18 cellular contexts compared by ENCODE assay signal in genomic region chr2:233105156-233105895, GRCh38. TPM values are rescaled to one million over a fixed set of nuclear protein-coding genes. Genes with fewer than 3 reads are reported as not detected.
A peak's percentile ranks its signal among the peaks of the same experiment; 100 is the strongest.
DNase-seq lines count a peak whose midpoint lies in the region; ATAC-seq, FAIRE-seq and TF ChIP-seq lines count a peak whose summit lies in the region.
"Had no signal": no experiment of that assay in that cellular context is flagged by ENCODE, and none has a peak within 500 bp of the region (broad histone marks: within the 10 kb centered on the region; RNA-seq: fewer than 3 reads in every experiment).

No MANE protein-coding gene starts in this region.

- H3K4me3 ChIP-seq in GM12878 = no peak overlapping the region
- no peak overlapping the region for H3K4me3 ChIP-seq in brain microvascular endothelial cell (ENCODE audit: low read depth, low read length)
- H3K4me3 ChIP-seq: BLaER1 had no signal

- ATAC-seq in GM12878 (no peak), naive B cell (ENCODE audit: low read depth in 2 of 2) (no peak), HG03521 (IDR thresholded peaks at IDR 0.05; ENCODE audit: unreplicated experiment) (no peak)
- ATAC-seq in stimulated activated memory B cell treated with anti-CD40 and anti-IgM and Interleukin-4, amounts not matched to agents 10 μg/mL and 1 μg/mL and 100 μg/mL, for 72 hours = no peak

- POLR2A ChIA-PET in GM12878 (lab: Charles Lee) = interaction anchor here (6.6 kb wide), 1 partner anchor 43 kb away, joined by 70 read pairs; the partner anchor contains the start of gene INPP5D

- H3K4me1 ChIP-seq in GM12878 (ENCODE audit: control insufficient read depth, insufficient read depth, low read length) = peaks cover 50% of the 10 kb centered on the region

- H2AFZ ChIP-seq in GM12878 (ENCODE audit: control insufficient read depth, low read depth, low read length) = no peak overlapping the region

- no TSS peak for BruUV-seq in GM12878 (replicated peaks; lab: Mats Ljungman, UMichigan)

- peaks cover 32% of the 10 kb centered on the region for H3K36me3 Mint-ChIP-seq in activated T-cell treated with anti-CD3 and anti-CD28 coated beads, Interleukin-2, amount 50 U/mL, for 24 hours (ENCODE audit: low read depth)
- H3K36me3 Mint-ChIP-seq in naive B cell = peaks cover 8 to 22% of the 10 kb centered on the region in 2 donors
- peaks cover 54% of the 10 kb centered on the region for H3K36me3 Mint-ChIP-seq in stimulated activated memory B cell treated with anti-CD40 and anti-IgM and Interleukin-4, amounts not matched to agents 10 μg/mL and 1 μg/mL and 100 μg/mL, for 72 hours

- no peaks in the 10 kb centered on the region for H3K9me3 Mint-ChIP-seq in activated T-cell treated with anti-CD3 and anti-CD28 coated beads, Interleukin-2, amount 50 U/mL, for 24 hours
- no peaks in the 10 kb centered on the region for H3K9me3 Mint-ChIP-seq in naive B cell
- no peaks in the 10 kb centered on the region for H3K9me3 Mint-ChIP-seq in stimulated activated memory B cell treated with anti-CD40 and anti-IgM and Interleukin-4, amounts not matched to agents 10 μg/mL and 1 μg/mL and 100 μg/mL, for 72 hours

- no peaks in the 10 kb centered on the region for H3K27me3 Mint-ChIP-seq in activated T-cell treated with anti-CD3 and anti-CD28 coated beads, Interleukin-2, amount 50 U/mL, for 24 hours
- no peaks in the 10 kb centered on the region for H3K27me3 Mint-ChIP-seq in naive B cell
- H3K27me3 Mint-ChIP-seq in stimulated activated memory B cell treated with anti-CD40 and anti-IgM and Interleukin-4, amounts not matched to agents 10 μg/mL and 1 μg/mL and 100 μg/mL, for 72 hours = no peaks in the 10 kb centered on the region

- H3K4me2 ChIP-seq in GM12878 (ENCODE audit: control insufficient read depth, insufficient read depth) = no peak overlapping the region
- H3K4me2 ChIP-seq: BLaER1 had no signal

- CTCF ChIA-PET in GM12878 (lab: Yijun Ruan, JAX) = interaction anchor here (0.8 to 1.6 kb wide), 4 partner anchors 8 to 146 kb away, joined by 3 to 4 read pairs (median 3); partner anchors contain the start of genes ATG16L1 and INPP5D

- no peak for TF ChIP-seq RAD21 in GM12878 (IDR thresholded peaks at IDR 0.05; ENCODE audit: insufficient read depth, low read depth, low read length)

- RAD21 ChIA-PET in GM12878 (lab: Charles Lee; ENCODE audit: unreplicated experiment) = interaction anchor here (0.7 to 15.2 kb wide), 2 partner anchors 43 to 51 kb away, joined by 3 to 160 read pairs; partner anchors contain the start of gene INPP5D

- H3K27ac Mint-ChIP-seq in activated T-cell treated with anti-CD3 and anti-CD28 coated beads, Interleukin-2, amount 50 U/mL, for 24 hours = peak overlapping the region; percentile 63
- peak overlapping the region; percentile 90 to 99 (median 92) for H3K27ac Mint-ChIP-seq in naive B cell
- peak overlapping the region; percentile 93 for H3K27ac Mint-ChIP-seq in stimulated activated memory B cell treated with anti-CD40 and anti-IgM and Interleukin-4, amounts not matched to agents 10 μg/mL and 1 μg/mL and 100 μg/mL, for 72 hours

- no peaks in the 10 kb centered on the region for H3K27me3 ChIP-seq in GM12878 (replicated peaks in 1 of 2; ENCODE audit: control insufficient read depth in 2 of 2, insufficient read depth in 2 of 2, low read length in 1 of 2)
- no peaks in the 10 kb centered on the region for H3K27me3 ChIP-seq in brain microvascular endothelial cell (replicated peaks)
- H3K27me3 ChIP-seq: BLaER1 had no signal

- TF ChIP-seq POLR2A in GM12878 (IDR thresholded peaks at IDR 0.05; ENCODE audit: low read depth, low read length) = 0 out of 2 replicates have a peak, but pooled peaks have one; percentile 27

- no peak for TF ChIP-seq EP300 in GM12878 (IDR thresholded peaks at IDR 0.05; ENCODE audit: borderline replicate concordance in 1 of 2, control insufficient read depth in 1 of 2, low read depth in 2 of 2, low read length in 2 of 2)

- H3K9me3 ChIP-seq in GM12878 (replicated peaks; ENCODE audit: control insufficient read depth, insufficient read depth, low read length) = no peaks in the 10 kb centered on the region; the same call in 2 of the 3 replicates

- no peak overlapping the region for H3K4me3 Mint-ChIP-seq in activated T-cell treated with anti-CD3 and anti-CD28 coated beads, Interleukin-2, amount 50 U/mL, for 24 hours
- peak overlapping the region in 7 of 8 donors; percentile 17 to 85 (median 66) for H3K4me3 Mint-ChIP-seq in naive B cell
- peak overlapping the region; percentile 45 for H3K4me3 Mint-ChIP-seq in stimulated activated memory B cell treated with anti-CD40 and anti-IgM and Interleukin-4, amounts not matched to agents 10 μg/mL and 1 μg/mL and 100 μg/mL, for 72 hours

- peaks cover 23 to 25% of the 10 kb centered on the region in 2 experiments for H3K36me3 ChIP-seq in GM12878 (ENCODE audit: control insufficient read depth in 2 of 2, insufficient read depth in 2 of 2, low read length in 1 of 2)
- no peaks in the 10 kb centered on the region for H3K36me3 ChIP-seq in brain microvascular endothelial cell (replicated peaks)

- H3K9ac ChIP-seq in GM12878 (ENCODE audit: control insufficient read depth, insufficient read depth, low read length) = no peak overlapping the region
- H3K9ac ChIP-seq: BLaER1 had no signal

- peaks cover 2% of the 10 kb centered on the region; the same call in 1 of the 2 replicates for H4K20me1 ChIP-seq in GM12878 (ENCODE audit: control insufficient read depth, insufficient read depth)

- DNase-seq in activated T-cell treated with anti-CD3 and anti-CD28 coated beads, Interleukin-2, amount 50 U/mL, for 24 hours = no peak
- DNase-seq in activated T-cell treated with anti-CD3 and anti-CD28 coated beads for 4 hours (no peak), GM12878 (ENCODE audit: low read depth, low spot score) (no peak), naive B cell (no peak), DMS79 treated with DMSO at 0.1 percent for 48 hours (lab: John Stamatoyannopoulos, UW) (no peak), brain microvascular endothelial cell (no peak)
- DNase-seq: COR-L47, GOT3, KBM-7, MV-4-11, NCI-H1417, NCI-H1930, NCI-H2171, NCI-H748 treated with DMSO at 0.1 percent for 48 hours had no signal

- no peak for TF ChIP-seq CTCF in GM12878 (IDR thresholded peaks at IDR 0.05 in 2 of 3, conservative IDR thresholded peaks at IDR 0.05 in 1 of 3; ENCODE audit: control insufficient read depth in 2 of 3, extremely low read depth in 1 of 3, insufficient read depth in 1 of 3, low read depth in 3 of 3, low read length in 3 of 3)
- TF ChIP-seq CTCF in brain microvascular endothelial cell (IDR thresholded peaks at IDR 0.05; ENCODE audit: low read depth, low read length, missing control alignments) = no peak

- peaks cover 81% of the 10 kb centered on the region for H3K79me2 ChIP-seq in GM12878 (ENCODE audit: control insufficient read depth, insufficient read depth, low read length)

- intact Hi-C loops in GM12878 (cut with micrococcal nuclease; ENCODE audit: unreplicated experiment) = no loop called here

- H3K27ac ChIP-seq in GM12878 (ENCODE audit: control insufficient read depth, insufficient read depth) = peak overlapping the region; percentile 33; the same call in 1 of the 2 replicates
- no peak overlapping the region for H3K27ac ChIP-seq in brain microvascular endothelial cell
- H3K27ac ChIP-seq: BLaER1, RWPE1 had no signal

- peaks cover 75% of the 10 kb centered on the region for H3K4me1 Mint-ChIP-seq in activated T-cell treated with anti-CD3 and anti-CD28 coated beads, Interleukin-2, amount 50 U/mL, for 24 hours (ENCODE audit: low read depth)
- H3K4me1 Mint-ChIP-seq in naive B cell = peaks cover 74 to 95% (median 83%) of the 10 kb centered on the region in 3 donors
- peaks cover 86% of the 10 kb centered on the region for H3K4me1 Mint-ChIP-seq in stimulated activated memory B cell treated with anti-CD40 and anti-IgM and Interleukin-4, amounts not matched to agents 10 μg/mL and 1 μg/mL and 100 μg/mL, for 72 hours

- SMC1A ChIA-PET in GM12878 (lab: Charles Lee; ENCODE audit: uncharacterized antibody, unreplicated experiment) = interaction anchor here (1.9 to 12.4 kb wide), 3 partner anchors 22 to 35 kb away, joined by 5 to 328 read pairs (median 24); no protein-coding TSS in a partner anchor

- in situ Hi-C loops in GM12878 (cut with MboI) (no loop called here), brain microvascular endothelial cell (cut with HindIII; ENCODE audit: low pct_ligation_motif_present, low sequenced_read_pairs) (no loop called here)

- no peak for FAIRE-seq in GM12878 (lab: Jason Lieb, UNC)

- over 99% methylated on average over 12 of the region's 17 CpGs for WGBS in GM12878 (ENCODE audit: insufficient coverage, insufficient replicate concordance, low lambda C conversion rate, missing lambda C conversion rate)

RNA-seq across cellular contexts. Expression of gene INPP5D, which starts 45.2 kb away (rescaled TPM):
- total RNA-seq in GM12878 (2013; cell fraction: nucleolus; rRNA removed) = 345 and 366 TPM in 2 replicates
- total RNA-seq in GM12878 (2014; rRNA removed) = 66.2 and 89.5 TPM in 2 replicates
- 64.9 and 74.6 TPM in 2 replicates for total RNA-seq in GM12878 (2014; rRNA removed; fragmentation: Illumina TruSeq; extraction: Trizol)
- total RNA-seq in GM12878 (2021) = 126 and 139 TPM in 2 replicates
- polyA plus RNA-seq in GM12878 (2011; ENCODE audit: low read depth) = 51.0 TPM
- 24.3 and 43.0 TPM in 2 replicates for polyA plus RNA-seq in GM12878 (2011; rRNA removed)
- polyA plus RNA-seq in GM12878 (2011; cell fraction: cytosol; rRNA removed) = 39.4 and 45.6 TPM in 2 replicates
- 143 and 184 TPM in 2 replicates for polyA plus RNA-seq in GM12878 (2011; cell fraction: nucleus; rRNA removed)
- polyA plus RNA-seq in GM12878 (2012) = 79.5 and 83.6 TPM in 2 replicates
- 78.1 and 101 TPM in 2 replicates for polyA plus RNA-seq in GM12878 (2014; fragmentation: Illumina TruSeq; extraction: Trizol)
- polyA plus RNA-seq in GM12878 (2014; fragmentation: Nextera tagmentation; extraction: Ambion mirVana) = 10 to 100 TPM; 11.8 to 19.4 TPM
- 88.1 and 102 TPM in 2 replicates for polyA plus RNA-seq in GM12878 (2014; rRNA removed)
- polyA plus RNA-seq in GM12878 (2016; fragmentation: Nextera tagmentation; extraction: Ambion mirVana) = 100 to 1,000 TPM; 101 to 104 TPM
- polyA minus RNA-seq in GM12878 (2011; rRNA and poly(A)+ RNA removed) = 142 and 157 TPM in 2 replicates
- polyA minus RNA-seq in GM12878 (2011; cell fraction: cytosol; rRNA and poly(A)+ RNA removed) = 40.2 and 55.8 TPM in 2 replicates
- polyA minus RNA-seq in GM12878 (2011; cell fraction: nucleus; rRNA and poly(A)+ RNA removed) = 114 and 175 TPM in 2 replicates
- 100 to 1,000 TPM in 4 of 6 donors, 10 to 100 TPM in 2; 56.8 to 230 (median 102) TPM for polyA plus RNA-seq in naive B cell (ENCODE audit: low read depth in 6 of 6)
